Comparison of ENCODE assay signal across 10 cellular contexts in the genomic region with DNA sequence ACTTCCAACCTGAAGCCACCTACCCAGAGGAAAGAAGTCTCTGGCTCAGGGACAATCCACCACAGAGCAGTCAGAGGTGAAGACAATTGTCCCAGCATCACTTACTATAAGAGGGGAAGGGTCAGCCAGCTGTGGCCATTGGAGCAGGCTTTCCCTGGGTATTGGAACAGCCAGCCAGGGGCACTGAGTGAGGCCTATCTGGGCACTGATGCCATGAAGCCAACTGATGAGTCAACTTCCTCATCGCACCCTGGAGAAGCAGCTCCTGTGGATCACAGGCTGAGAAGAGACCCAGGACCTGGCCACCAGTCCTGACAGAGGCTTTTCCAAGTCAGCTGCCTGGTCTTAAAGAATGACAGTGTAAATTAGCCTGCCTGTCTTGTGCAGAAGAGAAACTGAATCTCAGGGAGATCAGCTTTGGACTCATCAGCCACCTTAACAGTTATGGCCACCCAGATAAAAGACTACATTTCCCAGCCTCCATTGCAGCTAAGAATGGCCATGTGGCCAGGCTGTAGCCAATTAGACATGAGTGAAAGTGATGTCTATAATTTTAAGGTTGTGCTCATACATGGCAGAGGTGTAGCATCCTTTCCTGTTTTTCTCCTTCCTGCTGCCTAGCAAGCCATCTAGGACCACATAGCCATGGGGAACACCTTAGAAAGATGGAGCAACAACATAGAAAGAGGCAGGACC. TPM values are rescaled to one million over a fixed set of nuclear protein-coding genes. Genes with fewer than 3 reads are reported as not detected.
A peak's percentile ranks its signal among the peaks of the same experiment; 100 is the strongest.
DNase-seq lines count a peak whose midpoint lies in the region; ATAC-seq, FAIRE-seq and TF ChIP-seq lines count a peak whose summit lies in the region.
"Had no signal": no experiment of that assay in that cellular context is flagged by ENCODE, and none has a peak within 500 bp of the region (broad histone marks: within the 10 kb centered on the region; RNA-seq: fewer than 3 reads in every experiment).

No MANE protein-coding gene starts in this region.

- no peaks in the 10 kb centered on the region for H3K9me3 ChIP-seq in GM12878 (replicated peaks; ENCODE audit: control insufficient read depth, insufficient read depth, low read length)

- CTCF ChIA-PET in GM12878 (lab: Yijun Ruan, JAX): interaction anchor here (0.6 to 3.6 kb wide), 3 partner anchors 9 to 1153 kb away, joined by 3 to 36 read pairs (median 4); no protein-coding TSS in a partner anchor

- TF ChIP-seq RAD21 in GM12878 (IDR thresholded peaks at IDR 0.05; ENCODE audit: insufficient read depth, low read depth, low read length): no peak

- H3K4me3 Mint-ChIP-seq in naive B cell: peak overlapping the region in 1 of 8 donors; percentile 74
- H3K4me3 Mint-ChIP-seq: activated CD4-positive, alpha-beta memory T cell treated with anti-CD3 and anti-CD28 coated beads, Interleukin-2, amount 10 ng/mL, durations not matched to agents 7 days and 5 days had no signal

- DNase-seq in NCI-H2196 (lab: John Stamatoyannopoulos, UW; ENCODE audit: unreplicated experiment) (peak; percentile 48), NCI-H2196 treated with DMSO at 0.1 percent for 48 hours (lab: John Stamatoyannopoulos, UW; ENCODE audit: unreplicated experiment) (no peak), GM12878 (ENCODE audit: low read depth, low spot score) (peak; percentile 7), naive B cell (no peak), NCI-H748 (lab: John Stamatoyannopoulos, UW; ENCODE audit: unreplicated experiment) (no peak), HPDE6-E6E7 (ENCODE audit: extremely low spot score) (no peak)
- DNase-seq: activated CD4-positive, alpha-beta memory T cell treated with anti-CD3 and anti-CD28 coated beads, Interleukin-2, amount 10 ng/mL, durations not matched to agents 7 days and 5 days had no signal

- in situ Hi-C loops in GM12878 (cut with MboI): no loop called here

- no peaks in the 10 kb centered on the region for H3K4me1 ChIP-seq in GM12878 (ENCODE audit: control insufficient read depth, insufficient read depth, low read length)

- H3K27ac Mint-ChIP-seq in naive B cell: peak overlapping the region in 1 of 6 donors; percentile 28
- H3K27ac Mint-ChIP-seq: activated CD4-positive, alpha-beta memory T cell treated with anti-CD3 and anti-CD28 coated beads, Interleukin-2, amount 10 ng/mL, durations not matched to agents 7 days and 5 days had no signal

- H3K27me3 ChIP-seq in GM12878 (replicated peaks in 1 of 2; ENCODE audit: control insufficient read depth in 2 of 2, insufficient read depth in 2 of 2, low read length in 1 of 2): peaks cover 0 to 4% of the 10 kb centered on the region in 2 experiments; a peak in 1 of 4 replicates

- 53% methylated on average over 1 of the region's 1 CpG for WGBS in GM12878 (ENCODE audit: insufficient coverage, insufficient replicate concordance, low lambda C conversion rate, missing lambda C conversion rate)

- H3K27me3 Mint-ChIP-seq in naive B cell: peaks cover 32 to 48% (median 43%) of the 10 kb centered on the region in 3 donors

- POLR2A ChIA-PET in GM12878 (lab: Charles Lee): no interaction called here

- no peak overlapping the region for H2AFZ ChIP-seq in GM12878 (ENCODE audit: control insufficient read depth, low read depth, low read length)

- SMC1A ChIA-PET in GM12878 (lab: Charles Lee; ENCODE audit: uncharacterized antibody, unreplicated experiment): no interaction called here

- no peak for TF ChIP-seq POLR2A in GM12878 (IDR thresholded peaks at IDR 0.05; ENCODE audit: low read depth, low read length)

- no peaks in the 10 kb centered on the region for H3K36me3 ChIP-seq in GM12878 (ENCODE audit: control insufficient read depth in 2 of 2, insufficient read depth in 2 of 2, low read length in 1 of 2)

- H3K27ac ChIP-seq in GM12878 (ENCODE audit: control insufficient read depth, insufficient read depth): no peak overlapping the region

- TF ChIP-seq CTCF in GM12878 (IDR thresholded peaks at IDR 0.05 in 2 of 3, conservative IDR thresholded peaks at IDR 0.05 in 1 of 3; ENCODE audit: control insufficient read depth in 2 of 3, extremely low read depth in 1 of 3, insufficient read depth in 1 of 3, low read depth in 3 of 3, low read length in 3 of 3): no peak

- intact Hi-C loops in GM12878 (cut with micrococcal nuclease; ENCODE audit: unreplicated experiment): no loop called here

- peaks cover 0 to 2% (median 0%) of the 10 kb centered on the region in 3 donors for H3K4me1 Mint-ChIP-seq in naive B cell
- H3K4me1 Mint-ChIP-seq: activated CD4-positive, alpha-beta memory T cell treated with anti-CD3 and anti-CD28 coated beads, Interleukin-2, amount 10 ng/mL, durations not matched to agents 7 days and 5 days had no signal

- RAD21 ChIA-PET in GM12878 (lab: Charles Lee; ENCODE audit: unreplicated experiment): no interaction called here

- H3K79me2 ChIP-seq in GM12878 (ENCODE audit: control insufficient read depth, insufficient read depth, low read length): no peaks in the 10 kb centered on the region

- peaks cover 0 to 7% (median 4%) of the 10 kb centered on the region in 7 donors for H3K9me3 Mint-ChIP-seq in naive B cell
- H3K9me3 Mint-ChIP-seq: activated CD4-positive, alpha-beta memory T cell treated with anti-CD3 and anti-CD28 coated beads, Interleukin-2, amount 10 ng/mL, durations not matched to agents 7 days and 5 days had no signal

- peak; percentile 75 for ATAC-seq in HG03354 (IDR thresholded peaks at IDR 0.05; ENCODE audit: poor library complexity, severe bottlenecking, unreplicated experiment)
- peak; percentile 91 for ATAC-seq in GM12878
- ATAC-seq in naive B cell (ENCODE audit: low read depth in 2 of 2): peak; percentile 39 to 41
- no peak for ATAC-seq in HG03571 (IDR thresholded peaks at IDR 0.05; ENCODE audit: unreplicated experiment)
- ATAC-seq: sciatic nerve had no signal

- no peak overlapping the region for H3K9ac ChIP-seq in GM12878 (ENCODE audit: control insufficient read depth, insufficient read depth, low read length)

- no peak overlapping the region for H3K4me2 ChIP-seq in GM12878 (ENCODE audit: control insufficient read depth, insufficient read depth)

- no peak for FAIRE-seq in GM12878 (lab: Jason Lieb, UNC)

- no TSS peak for BruUV-seq in GM12878 (replicated peaks; lab: Mats Ljungman, UMichigan)

- no peaks in the 10 kb centered on the region for H4K20me1 ChIP-seq in GM12878 (ENCODE audit: control insufficient read depth, insufficient read depth)

- H3K4me3 ChIP-seq in GM12878: no peak overlapping the region

- H3K36me3 Mint-ChIP-seq in naive B cell: no peaks in the 10 kb centered on the region

- no peak for TF ChIP-seq EP300 in GM12878 (IDR thresholded peaks at IDR 0.05; ENCODE audit: borderline replicate concordance in 1 of 2, control insufficient read depth in 1 of 2, low read depth in 2 of 2, low read length in 2 of 2)

TF ChIP-seq in GM12878, 131 proteins besides CTCF, POLR2A, EP300 and RAD21 (continues in another document):
- TF ChIP-seq, protein P1, sequence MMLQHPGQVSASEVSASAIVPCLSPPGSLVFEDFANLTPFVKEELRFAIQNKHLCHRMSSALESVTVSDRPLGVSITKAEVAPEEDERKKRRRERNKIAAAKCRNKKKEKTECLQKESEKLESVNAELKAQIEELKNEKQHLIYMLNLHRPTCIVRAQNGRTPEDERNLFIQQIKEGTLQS (IDR thresholded peaks at IDR 0.05; ENCODE audit: borderline replicate concordance, extremely low read depth, low read depth, low read length): peak; percentile 40; the same call in 1 of the 2 replicates
- TF ChIP-seq TAF1 (IDR thresholded peaks at IDR 0.05; ENCODE audit: borderline replicate concordance, low read depth, low read length) (no peak), SIN3A (IDR thresholded peaks at IDR 0.05; ENCODE audit: low read depth, low read length) (no peak), SIX5 (IDR thresholded peaks at IDR 0.05; ENCODE audit: low read depth, low read length, severe bottlenecking) (peak; percentile 74), FOS (IDR thresholded peaks at IDR 0.05; ENCODE audit: borderline replicate concordance, extremely low read depth, insufficient read length) (no peak), SMC3 (IDR thresholded peaks at IDR 0.05; ENCODE audit: borderline replicate concordance, low read length) (no peak), CBX5 (IDR thresholded peaks at IDR 0.05; ENCODE audit: low read depth) (no peak)
- TF ChIP-seq, protein P2, sequence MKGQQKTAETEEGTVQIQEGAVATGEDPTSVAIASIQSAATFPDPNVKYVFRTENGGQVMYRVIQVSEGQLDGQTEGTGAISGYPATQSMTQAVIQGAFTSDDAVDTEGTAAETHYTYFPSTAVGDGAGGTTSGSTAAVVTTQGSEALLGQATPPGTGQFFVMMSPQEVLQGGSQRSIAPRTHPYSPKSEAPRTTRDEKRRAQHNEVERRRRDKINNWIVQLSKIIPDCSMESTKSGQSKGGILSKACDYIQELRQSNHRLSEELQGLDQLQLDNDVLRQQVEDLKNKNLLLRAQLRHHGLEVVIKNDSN (IDR thresholded peaks at IDR 0.05; ENCODE audit: borderline replicate concordance, extremely low read length, insufficient read depth, low read depth, low read length): peak; percentile 77

RNA-seq across cellular contexts. Expression of a gene that starts 19.0 kb away (rescaled TPM):
- not detected in 2 replicates for total RNA-seq in GM12878 (2013; cell fraction: nucleolus; rRNA removed)
- not detected in 2 replicates for total RNA-seq in GM12878 (2014; rRNA removed)
- total RNA-seq in GM12878 (2014; rRNA removed; fragmentation: Illumina TruSeq; extraction: Trizol): not detected in 2 replicates
- not detected in 2 replicates for total RNA-seq in GM12878 (2021)
- not detected for polyA plus RNA-seq in GM12878 (2011; ENCODE audit: low read depth)
- polyA plus RNA-seq in GM12878 (2011; rRNA removed): not detected in 2 replicates
- 0.03 TPM in 1 of 2 replicates, not detected in the other for polyA plus RNA-seq in GM12878 (2011; cell fraction: cytosol; rRNA removed)
- polyA plus RNA-seq in GM12878 (2011; cell fraction: nucleus; rRNA removed): 0.06 and 0.07 TPM in 2 replicates
- not detected in 2 replicates for polyA plus RNA-seq in GM12878 (2012)
- polyA plus RNA-seq in GM12878 (2014; fragmentation: Illumina TruSeq; extraction: Trizol): not detected in 2 replicates
- polyA plus RNA-seq in GM12878 (2014; fragmentation: Nextera tagmentation; extraction: Ambion mirVana): not detected
- polyA plus RNA-seq in GM12878 (2014; rRNA removed): not detected in 2 replicates
- not detected for polyA plus RNA-seq in GM12878 (2016; fragmentation: Nextera tagmentation; extraction: Ambion mirVana)
- polyA minus RNA-seq in GM12878 (2011; rRNA and poly(A)+ RNA removed): not detected in 2 replicates
- not detected in 2 replicates for polyA minus RNA-seq in GM12878 (2011; cell fraction: cytosol; rRNA and poly(A)+ RNA removed)
- not detected in 2 replicates for polyA minus RNA-seq in GM12878 (2011; cell fraction: nucleus; rRNA and poly(A)+ RNA removed)
- polyA plus RNA-seq in naive B cell (ENCODE audit: low read depth in 6 of 6): not detected
- total RNA-seq: activated CD4-positive, alpha-beta memory T cell treated with anti-CD3 and anti-CD28 coated beads, Interleukin-2, amount 10 ng/mL, durations not matched to agents 7 days and 5 days had no signal

Comparison
In these comparisons a context has a peak if more than half of its experiments do, and no peak if none do; other contexts are left out.
1. DNase-seq: peak in NCI-H2196 (single experiment) and GM12878 (single experiment); none in NCI-H2196 treated with DMSO at 0.1 percent for 48 hours (single experiment), naive B cell (single experiment), NCI-H748 (single experiment) and HPDE6-E6E7 (single experiment).